Comparison of ENCODE assay signal across 8 cellular contexts in the genomic region with DNA sequence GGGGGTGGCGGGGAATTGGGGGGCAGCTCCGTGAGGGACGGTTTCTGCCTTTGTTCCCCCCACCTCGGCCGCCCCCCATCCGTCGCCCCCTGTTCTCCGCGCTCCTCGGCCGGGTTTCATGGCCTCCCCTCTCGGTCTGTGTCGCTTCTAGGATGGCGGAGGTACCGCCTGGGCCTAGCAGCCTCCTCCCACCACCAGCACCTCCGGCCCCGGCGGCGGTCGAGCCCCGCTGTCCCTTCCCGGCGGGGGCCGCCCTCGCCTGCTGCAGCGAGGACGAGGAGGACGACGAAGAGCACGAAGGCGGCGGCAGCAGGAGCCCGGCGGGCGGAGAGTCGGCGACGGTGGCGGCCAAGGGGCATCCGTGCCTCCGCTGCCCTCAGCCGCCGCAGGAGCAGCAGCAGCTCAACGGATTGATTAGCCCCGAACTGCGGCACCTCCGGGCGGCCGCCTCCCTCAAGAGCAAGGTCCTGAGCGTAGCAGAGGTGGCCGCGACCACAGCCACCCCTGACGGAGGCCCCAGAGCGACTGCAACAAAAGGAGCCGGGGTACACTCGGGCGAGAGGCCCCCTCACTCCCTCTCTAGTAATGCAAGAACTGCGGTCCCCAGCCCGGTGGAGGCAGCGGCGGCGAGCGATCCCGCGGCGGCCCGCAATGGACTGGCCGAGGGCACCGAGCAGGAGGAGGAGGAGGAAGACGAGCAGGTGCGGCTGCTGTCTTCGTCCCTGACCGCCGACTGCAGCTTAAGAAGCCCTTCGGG. TPM values are rescaled to one million over a fixed set of nuclear protein-coding genes. Genes with fewer than 3 reads are reported as not detected.
A peak's percentile ranks its signal among the peaks of the same experiment; 100 is the strongest.
DNase-seq lines count a peak whose midpoint lies in the region; ATAC-seq and TF ChIP-seq lines count a peak whose summit lies in the region.

No MANE protein-coding gene starts in this region.

- peaks cover 0 to 22% (median 3%) of the 10 kb centered on the region in 4 donors for H3K4me1 ChIP-seq in right lobe of liver

- 0% methylated on average over 8 of the region's 75 CpGs for WGBS in right lobe of liver (ENCODE audit: insufficient coverage, low coverage, low lambda C conversion rate, missing lambda C conversion rate)

- in situ Hi-C loops in G401 (cut with HindIII; ENCODE audit: low sequenced_read_pairs), result no loop called here

- no peaks in the 10 kb centered on the region for H3K9me3 Mint-ChIP-seq in IgD-negative memory B cell

- no peaks in the 10 kb centered on the region for H3K9me3 ChIP-seq in right lobe of liver

- no peaks in the 10 kb centered on the region for H3K27me3 Mint-ChIP-seq in IgD-negative memory B cell

- peak; percentile 39 for ATAC-seq in GM21529 (IDR thresholded peaks at IDR 0.05; ENCODE audit: unreplicated experiment)
- peak; percentile 40 to 61 (median 58) for ATAC-seq in right lobe of liver

- TF ChIP-seq POLR2A in right lobe of liver (IDR thresholded peaks at IDR 0.05), result no peak

- H3K36me3 Mint-ChIP-seq in IgD-negative memory B cell, result no peaks in the 10 kb centered on the region

- no peaks in the 10 kb centered on the region for H3K27me3 ChIP-seq in right lobe of liver

- H3K4me1 Mint-ChIP-seq in IgD-negative memory B cell, result peaks cover 23 to 35% (median 30%) of the 10 kb centered on the region in 3 donors

- H3K4me3 ChIP-seq in WI38 (ENCODE audit: low read depth, low read length), result peak overlapping the region; percentile 82
- peak overlapping the region; percentile 82 to 89 (median 87) for H3K4me3 ChIP-seq in right lobe of liver

- peak; percentile 30 for DNase-seq in G401 (ENCODE audit: low spot score)
- peak; percentile 58 to 71 (median 59) for DNase-seq in right lobe of liver
- peak in 2 of 3 donors; percentile 8 to 29 for DNase-seq in stimulated activated CD4-positive, alpha-beta T cell treated with anti-CD3 and anti-CD28 coated beads, TNF-alpha, amount 100 ng/mL, for 48 hours (ENCODE audit: low read depth in 3 of 3)
- DNase-seq in cortex of kidney (lab: John Stamatoyannopoulos, UW), result no peak

- TF ChIP-seq CTCF in WI38 (IDR thresholded peaks at IDR 0.05; ENCODE audit: low read depth, low read length) (no peak), right lobe of liver (IDR thresholded peaks at IDR 0.05) (peak in 2 of 4 donors; percentile 7 to 14)

- H3K27ac Mint-ChIP-seq in IgD-negative memory B cell, result peak overlapping the region; percentile 78 to 97 (median 96)

- intact Hi-C loops in right lobe of liver (cut with DNase I), result no loop called here

- no peaks in the 10 kb centered on the region for H3K36me3 ChIP-seq in right lobe of liver

- peak overlapping the region; percentile 94 to 98 (median 96) for H3K4me3 Mint-ChIP-seq in IgD-negative memory B cell

- H3K27ac ChIP-seq in cingulate gyrus (ENCODE audit: low read depth, low read length) (peak overlapping the region; percentile 76), right lobe of liver (peak overlapping the region; percentile 79 to 85 (median 83))

RNA-seq across cellular contexts. Expression of gene NAA30, which starts 0.6 kb away (rescaled TPM):
- 25.4 and 32.3 TPM in 2 replicates for total RNA-seq in G401 (2014; rRNA removed; shearing (Covaris generic))
- polyA plus RNA-seq in IgD-negative memory B cell, result 11.6 TPM
- 10 to 100 TPM; 10.5 to 17.1 (median 13.5) TPM for total RNA-seq in right lobe of liver
